ENCODE assay signal across 9 cellular contexts in genomic region chr20:20489054-20489453, GRCh38.
DNase-seq lines count a peak whose midpoint lies in the region; ATAC-seq lines count a peak whose summit lies in the region.
"Had no signal": no experiment of that assay in that cellular context is flagged by ENCODE, and none has a peak within 500 bp of the region (broad histone marks: within the 10 kb centered on the region; RNA-seq: fewer than 3 reads in every experiment).

No MANE protein-coding gene starts in this region.

- peak overlapping the region; percentile 100 for H3K27ac Mint-ChIP-seq in activated naive CD8-positive, alpha-beta T cell treated with anti-CD3 and anti-CD28 coated beads, Interleukin-2, amount 50 U/mL, for 24 hours

- peaks cover 76% of the 10 kb centered on the region for H3K4me1 Mint-ChIP-seq in activated naive CD8-positive, alpha-beta T cell treated with anti-CD3 and anti-CD28 coated beads, Interleukin-2, amount 50 U/mL, for 24 hours

- ATAC-seq in GM18508 (IDR thresholded peaks at IDR 0.05; ENCODE audit: insufficient read depth, unreplicated experiment) (peak; percentile 64), GM19468 (IDR thresholded peaks at IDR 0.05; ENCODE audit: extremely low read depth, unreplicated experiment) (peak; percentile 62), HG03060 (IDR thresholded peaks at IDR 0.05; ENCODE audit: low read depth, unreplicated experiment) (peak; percentile 81)
- ATAC-seq in activated naive CD8-positive, alpha-beta T cell treated with anti-CD3 and anti-CD28 coated beads, Interleukin-2, amount 50 U/mL, for 24 hours = no peak

- intact Hi-C loops in head of caudate nucleus (cut with DNase I) = no loop called here

- H3K36me3 Mint-ChIP-seq in activated naive CD8-positive, alpha-beta T cell treated with anti-CD3 and anti-CD28 coated beads, Interleukin-2, amount 50 U/mL, for 24 hours (ENCODE audit: low read depth) = peaks cover 55% of the 10 kb centered on the region

- H3K4me3 Mint-ChIP-seq in activated naive CD8-positive, alpha-beta T cell treated with anti-CD3 and anti-CD28 coated beads, Interleukin-2, amount 50 U/mL, for 24 hours = peak overlapping the region; percentile 91

- no peaks in the 10 kb centered on the region for H3K9me3 Mint-ChIP-seq in activated naive CD8-positive, alpha-beta T cell treated with anti-CD3 and anti-CD28 coated beads, Interleukin-2, amount 50 U/mL, for 24 hours

- H3K27me3 Mint-ChIP-seq in activated naive CD8-positive, alpha-beta T cell treated with anti-CD3 and anti-CD28 coated beads, Interleukin-2, amount 50 U/mL, for 24 hours = peaks cover 2% of the 10 kb centered on the region

- no peak for DNase-seq in activated naive CD8-positive, alpha-beta T cell treated with anti-CD3 and anti-CD28 coated beads, Interleukin-2, amount 50 U/mL, for 24 hours
- DNase-seq in LoVo (ENCODE audit: low spot score) = no peak
- no peak for DNase-seq in head of caudate nucleus
- no peak for DNase-seq in DMS114 treated with DMSO at 0.1 percent for 48 hours (lab: John Stamatoyannopoulos, UW; ENCODE audit: unreplicated experiment)
- no peak for DNase-seq in dermis blood vessel endothelial cell
- DNase-seq: activated CD4-positive, alpha-beta T cell treated with anti-CD3 and anti-CD28 coated beads, Interleukin-2, amount 50 U/mL, for 4 hours had no signal
